In genomic region chr19:30105723-30106122, GRCh38 we compare ENCODE assay signal across 16 cellular contexts.
DNase-seq lines count a peak whose midpoint lies in the region; ATAC-seq and TF ChIP-seq lines count a peak whose summit lies in the region.
"Had no signal": no experiment of that assay in that cellular context is flagged by ENCODE, and none has a peak within 500 bp of the region (broad histone marks: within the 10 kb centered on the region; RNA-seq: fewer than 3 reads in every experiment).

No MANE protein-coding gene starts in this region.

- H3K27me3 Mint-ChIP-seq in neural progenitor cell (ENCODE audit: insufficient read depth, low read depth): peaks cover 7% of the 10 kb centered on the region
- H3K27me3 Mint-ChIP-seq in activated naive CD4-positive, alpha-beta T cell treated with anti-CD3 and anti-CD28 coated beads, Interleukin-2, amount 10 ng/mL, durations not matched to agents 7 days and 5 days: peaks cover 21% of the 10 kb centered on the region
- H3K27me3 Mint-ChIP-seq: IgD-negative memory B cell had no signal

- H3K9ac ChIP-seq in neural progenitor cell: no peak overlapping the region

- peaks cover 11% of the 10 kb centered on the region for H3K4me1 Mint-ChIP-seq in neural progenitor cell
- no peaks in the 10 kb centered on the region for H3K4me1 Mint-ChIP-seq in activated naive CD4-positive, alpha-beta T cell treated with anti-CD3 and anti-CD28 coated beads, Interleukin-2, amount 10 ng/mL, durations not matched to agents 7 days and 5 days
- H3K4me1 Mint-ChIP-seq: CD4-positive, CD25-positive, alpha-beta regulatory T cell had no signal

- H3K4me1 ChIP-seq in neural progenitor cell: no peaks in the 10 kb centered on the region
- H3K4me1 ChIP-seq: Peyer's patch had no signal

- TF ChIP-seq CTCF in neural progenitor cell (IDR thresholded peaks at IDR 0.05): no peak

- H3K27ac Mint-ChIP-seq in neural progenitor cell: peak overlapping the region; percentile 53
- H3K27ac Mint-ChIP-seq in activated naive CD4-positive, alpha-beta T cell treated with anti-CD3 and anti-CD28 coated beads, Interleukin-2, amount 10 ng/mL, durations not matched to agents 7 days and 5 days: no peak overlapping the region
- H3K27ac Mint-ChIP-seq: CD4-positive, CD25-positive, alpha-beta regulatory T cell; IgD-negative memory B cell had no signal

- H3K36me3 Mint-ChIP-seq in neural progenitor cell: no peaks in the 10 kb centered on the region
- no peaks in the 10 kb centered on the region for H3K36me3 Mint-ChIP-seq in activated naive CD4-positive, alpha-beta T cell treated with anti-CD3 and anti-CD28 coated beads, Interleukin-2, amount 10 ng/mL, durations not matched to agents 7 days and 5 days

- no peak overlapping the region for H3K27ac ChIP-seq in neural progenitor cell
- H3K27ac ChIP-seq: Peyer's patch had no signal

- no peaks in the 10 kb centered on the region for H3K27me3 ChIP-seq in neural progenitor cell
- H3K27me3 ChIP-seq: Peyer's patch had no signal

- CTCF ChIA-PET in activated naive CD4-positive, alpha-beta T cell treated with anti-CD3 and anti-CD28 coated beads, Interleukin-2, amount 10 ng/mL, durations not matched to agents 7 days and 5 days (lab: Charles Lee): no interaction called here

- H4K20me1 ChIP-seq in neural progenitor cell (ENCODE audit: low read depth): no peaks in the 10 kb centered on the region

- H3K4me3 ChIP-seq in neural progenitor cell: no peak overlapping the region
- H3K4me3 ChIP-seq: Peyer's patch had no signal

- peaks cover 5% of the 10 kb centered on the region for H3K9me3 Mint-ChIP-seq in neural progenitor cell
- no peaks in the 10 kb centered on the region for H3K9me3 Mint-ChIP-seq in activated naive CD4-positive, alpha-beta T cell treated with anti-CD3 and anti-CD28 coated beads, Interleukin-2, amount 10 ng/mL, durations not matched to agents 7 days and 5 days
- H3K9me3 Mint-ChIP-seq: IgD-negative memory B cell had no signal

- ATAC-seq in GM18508 (IDR thresholded peaks at IDR 0.05; ENCODE audit: insufficient read depth, unreplicated experiment) (peak; percentile 81), GM21381 (IDR thresholded peaks at IDR 0.05; ENCODE audit: unreplicated experiment) (peak; percentile 57), HG02884 (IDR thresholded peaks at IDR 0.05; ENCODE audit: unreplicated experiment) (peak; percentile 50)
- ATAC-seq: SK-N-SH treated with all-trans-retinoic acid at 6 μM for 48 hours had no signal

- H3K4me2 ChIP-seq in neural progenitor cell: no peak overlapping the region

- H3K9me3 ChIP-seq in neural progenitor cell (ENCODE audit: low read depth): no peaks in the 10 kb centered on the region
- H3K9me3 ChIP-seq: Peyer's patch had no signal

- no peak for DNase-seq in neural progenitor cell (ENCODE audit: low spot score)
- DNase-seq in activated naive CD4-positive, alpha-beta T cell treated with anti-CD3 and anti-CD28 coated beads, Interleukin-2, amount 10 ng/mL, durations not matched to agents 7 days and 5 days: no peak
- DNase-seq in HuH-7 (ENCODE audit: low spot score): no peak
- no peak for DNase-seq in NOMO-1 (lab: John Stamatoyannopoulos, UW; ENCODE audit: unreplicated experiment in 2 of 2)
- DNase-seq: AML-193; Calu3; CD4-positive, CD25-positive, alpha-beta regulatory T cell; NCI-H1436; NCI-H2081; NCI-H510A treated with DMSO at 0.1 percent for 48 hours; Peyer's patch had no signal

- no peaks in the 10 kb centered on the region for H3K79me2 ChIP-seq in neural progenitor cell (ENCODE audit: low read depth)

- H3F3A ChIP-seq in neural progenitor cell (ENCODE audit: low read depth): no peaks in the 10 kb centered on the region

- no peak overlapping the region for H2AFZ ChIP-seq in neural progenitor cell (replicated peaks)

- H3K4me3 Mint-ChIP-seq in neural progenitor cell: no peak overlapping the region
- no peak overlapping the region for H3K4me3 Mint-ChIP-seq in activated naive CD4-positive, alpha-beta T cell treated with anti-CD3 and anti-CD28 coated beads, Interleukin-2, amount 10 ng/mL, durations not matched to agents 7 days and 5 days
- H3K4me3 Mint-ChIP-seq: CD4-positive, CD25-positive, alpha-beta regulatory T cell; IgD-negative memory B cell had no signal

- H3K36me3 ChIP-seq in neural progenitor cell: no peaks in the 10 kb centered on the region
- H3K36me3 ChIP-seq: Peyer's patch had no signal
